Comparison of ENCODE assay signal across 8 cellular contexts in genomic region chr3:146543461-146544012, GRCh38. TPM values are rescaled to one million over a fixed set of nuclear protein-coding genes. Genes with fewer than 3 reads are reported as not detected.
DNase-seq lines count a peak whose midpoint lies in the region; ATAC-seq and TF ChIP-seq lines count a peak whose summit lies in the region.

No MANE protein-coding gene starts in this region.

- peaks cover 40 to 74% (median 60%) of the 10 kb centered on the region in 4 donors for H3K4me1 Mint-ChIP-seq in CD4-positive, alpha-beta memory T cell
- H3K4me1 Mint-ChIP-seq in activated CD8-positive, alpha-beta T cell treated with anti-CD3 and anti-CD28 coated beads for 36 hours (ENCODE audit: low read depth), result peaks cover 59% of the 10 kb centered on the region

- no peaks in the 10 kb centered on the region for H3K27me3 ChIP-seq in CD4-positive, alpha-beta memory T cell (ENCODE audit: insufficient read depth, low read length)
- peaks cover 0 to 3% (median 0%) of the 10 kb centered on the region in 9 donors for H3K27me3 ChIP-seq in heart left ventricle

- 2 to 11% (median 9%) methylated on average over 9 to 10 of the region's 10 CpGs for WGBS in heart left ventricle, 4 donors

- H3K27ac ChIP-seq in CD4-positive, alpha-beta memory T cell (ENCODE audit: low read depth, low read length), result peak overlapping the region; percentile 50
- peak overlapping the region; percentile 87 to 99 (median 97) for H3K27ac ChIP-seq in heart left ventricle

- peak; percentile 1 for ATAC-seq in GM19452 (IDR thresholded peaks at IDR 0.05; ENCODE audit: unreplicated experiment)
- peak; percentile 6 for ATAC-seq in HG03571 (IDR thresholded peaks at IDR 0.05; ENCODE audit: unreplicated experiment)
- no peak for ATAC-seq in activated CD8-positive, alpha-beta T cell treated with anti-CD3 and anti-CD28 coated beads for 36 hours
- ATAC-seq in heart left ventricle, result peak in 3 of 4 donors; percentile 14 to 42 (median 18)

- CTCF ChIA-PET in CD4-positive, alpha-beta memory T cell (lab: Charles Lee; ENCODE audit: partially characterized antibody), result interaction anchor here (0.5 to 1.5 kb wide), 5 partner anchors 8 to 164 kb away, joined by 3 to 5 read pairs (median 3); no protein-coding TSS in a partner anchor
- CTCF ChIA-PET in activated CD8-positive, alpha-beta T cell treated with anti-CD3 and anti-CD28 coated beads for 36 hours (lab: Charles Lee), result interaction anchor here (0.9 to 1.7 kb wide), 5 partner anchors 23 to 74 kb away, joined by 3 to 5 read pairs (median 3); partner anchors contain the start of gene PLSCR2

- POLR2A ChIA-PET in CD4-positive, alpha-beta memory T cell (lab: Charles Lee; ENCODE audit: partially characterized antibody), result interaction anchor here (1.1 kb wide), 1 partner anchor 74 kb away, joined by 4 read pairs; the partner anchor contains the start of gene PLSCR2
- POLR2A ChIA-PET in activated CD8-positive, alpha-beta T cell treated with anti-CD3 and anti-CD28 coated beads for 36 hours (lab: Charles Lee), result interaction anchor here (0.9 to 1.4 kb wide), 5 partner anchors 11 to 73 kb away, joined by 3 to 4 read pairs (median 4); no protein-coding TSS in a partner anchor

- H3K4me1 ChIP-seq in CD4-positive, alpha-beta memory T cell (ENCODE audit: insufficient read depth, low read length), result peaks cover 42% of the 10 kb centered on the region
- H3K4me1 ChIP-seq in heart left ventricle, result peaks cover 0 to 52% (median 19%) of the 10 kb centered on the region in 12 donors

- H3K36me3 ChIP-seq in CD4-positive, alpha-beta memory T cell (ENCODE audit: insufficient read depth, low read length), result no peaks in the 10 kb centered on the region
- peaks cover 0 to 15% (median 0%) of the 10 kb centered on the region in 9 donors for H3K36me3 ChIP-seq in heart left ventricle

- H3K4me3 Mint-ChIP-seq in CD4-positive, alpha-beta memory T cell, result peak overlapping the region; percentile 93 to 95 (median 94)
- peak overlapping the region; percentile 87 for H3K4me3 Mint-ChIP-seq in activated CD8-positive, alpha-beta T cell treated with anti-CD3 and anti-CD28 coated beads for 36 hours

- peak in 1 of 5 donors; percentile 23 for DNase-seq in CD4-positive, alpha-beta memory T cell
- no peak for DNase-seq in activated CD8-positive, alpha-beta T cell treated with anti-CD3 and anti-CD28 coated beads for 36 hours
- DNase-seq in heart left ventricle (peak in 3 of 5 donors; percentile 30 to 55 (median 34)), renal cortical epithelial cell (ENCODE audit: low read depth) (peak; percentile 16), T1000 (lab: John Stamatoyannopoulos, UW) (no peak), occipital lobe (lab: John Stamatoyannopoulos, UW) (no peak)

- no peaks in the 10 kb centered on the region for H3K9me3 Mint-ChIP-seq in CD4-positive, alpha-beta memory T cell
- no peaks in the 10 kb centered on the region for H3K9me3 Mint-ChIP-seq in activated CD8-positive, alpha-beta T cell treated with anti-CD3 and anti-CD28 coated beads for 36 hours

- H3K27ac Mint-ChIP-seq in CD4-positive, alpha-beta memory T cell, result peak overlapping the region; percentile 79 to 93 (median 88)
- H3K27ac Mint-ChIP-seq in activated CD8-positive, alpha-beta T cell treated with anti-CD3 and anti-CD28 coated beads for 36 hours, result peak overlapping the region; percentile 90

- H3K4me3 ChIP-seq in CD4-positive, alpha-beta memory T cell (ENCODE audit: low read length in 2 of 2), result peak overlapping the region; percentile 75 to 77
- H3K4me3 ChIP-seq in heart left ventricle, result peak overlapping the region; percentile 38 to 92 (median 77)

- TF ChIP-seq POLR2A in heart left ventricle (IDR thresholded peaks at IDR 0.05), result no peak

- H3K9me3 ChIP-seq in CD4-positive, alpha-beta memory T cell (ENCODE audit: control insufficient read depth in 1 of 2, low read length in 2 of 2), result no peaks in the 10 kb centered on the region
- no peaks in the 10 kb centered on the region for H3K9me3 ChIP-seq in heart left ventricle

- no peak for TF ChIP-seq CTCF in activated CD8-positive, alpha-beta T cell treated with anti-CD3 and anti-CD28 coated beads for 36 hours (IDR thresholded peaks at IDR 0.05)
- TF ChIP-seq CTCF in heart left ventricle (IDR thresholded peaks at IDR 0.05), result no peak

- H3K27me3 Mint-ChIP-seq in CD4-positive, alpha-beta memory T cell, result no peaks in the 10 kb centered on the region
- H3K27me3 Mint-ChIP-seq in activated CD8-positive, alpha-beta T cell treated with anti-CD3 and anti-CD28 coated beads for 36 hours, result no peaks in the 10 kb centered on the region

- H3K36me3 Mint-ChIP-seq in CD4-positive, alpha-beta memory T cell, result peaks cover 0 to 7% of the 10 kb centered on the region in 2 donors
- peaks cover 19% of the 10 kb centered on the region for H3K36me3 Mint-ChIP-seq in activated CD8-positive, alpha-beta T cell treated with anti-CD3 and anti-CD28 coated beads for 36 hours (ENCODE audit: low read depth)

- intact Hi-C loops in CD4-positive, alpha-beta memory T cell (cut with micrococcal nuclease), result loop anchor here (2.0 kb wide), 1 partner anchor 75 kb away; the partner anchor contains the start of gene PLSCR2
- intact Hi-C loops in activated CD8-positive, alpha-beta T cell treated with anti-CD3 and anti-CD28 coated beads for 36 hours (cut with micrococcal nuclease), result loop anchor here (5.0 kb wide), 1 partner anchor 41 kb away; no protein-coding TSS in a partner anchor
- intact Hi-C loops in heart left ventricle (cut with DNase I), result loop anchor here in 6 of 10 donors (2.0 to 5.0 kb wide), 3 partner anchors 36 to 75 kb away; partner anchors contain the start of gene PLSCR2 (in 1 of the 6)

RNA-seq across cellular contexts. Expression of gene PLSCR1, which starts 0.9 kb away (rescaled TPM):
- total RNA-seq in CD4-positive, alpha-beta memory T cell, result 10 to 100 TPM; 24.9 to 25.0 TPM
- polyA plus RNA-seq in CD4-positive, alpha-beta memory T cell, result 10 to 100 TPM; 24.9 to 34.2 TPM
- total RNA-seq in activated CD8-positive, alpha-beta T cell treated with anti-CD3 and anti-CD28 coated beads for 36 hours, result 10 to 100 TPM; 36.4 to 38.9 TPM
- 100 to 1,000 TPM in 1 of 9 donors, 10 to 100 TPM in 8; 17.4 to 113 (median 35.7) TPM for total RNA-seq in heart left ventricle
- 10 to 100 TPM in 1 of 2 donors, 1 to 10 TPM in 1; 6.9 to 23.0 TPM for polyA plus RNA-seq in heart left ventricle
- total RNA-seq in renal cortical epithelial cell, result 183 and 292 TPM in 2 replicates
- total RNA-seq in occipital lobe, result 11.9 TPM

Comparison
In these comparisons a context has a peak if more than half of its experiments do, and no peak if none do; other contexts are left out.
1. DNase-seq: peak in heart left ventricle (3 of 5) and renal cortical epithelial cell (single experiment); none in activated CD8-positive, alpha-beta T cell treated with anti-CD3 and anti-CD28 coated beads for 36 hours (single experiment), T1000 (single experiment) and occipital lobe (single experiment).